1 cellular context compared by ENCODE assay signal in genomic region chr12:104137902-104138746, GRCh38.
TF ChIP-seq lines count a peak whose summit lies in the region.

Gene NFYB, minus strand, starts transcription at chr12:104138210. Its CDS starts 2,757 bp downstream, at chr12:104135453.

TF ChIP-seq in HCT116, 20 proteins besides CTCF, POLR2A, EP300 and RAD21 (continued from another document):
- TF ChIP-seq REST (IDR thresholded peaks at IDR 0.05; ENCODE audit: low read depth) (no peak), EGR1 (IDR thresholded peaks at IDR 0.05; ENCODE audit: low read depth) (no peak), SRF (IDR thresholded peaks at IDR 0.05; ENCODE audit: low read depth) (no peak)
